19 cellular contexts compared by ENCODE assay signal in genomic region chr7:158008267-158008666, GRCh38.
DNase-seq lines count a peak whose midpoint lies in the region; FAIRE-seq and TF ChIP-seq lines count a peak whose summit lies in the region.
"Had no signal": no experiment of that assay in that cellular context is flagged by ENCODE, and none has a peak within 500 bp of the region (broad histone marks: within the 10 kb centered on the region; RNA-seq: fewer than 3 reads in every experiment).

No MANE protein-coding gene starts in this region.

- H3K4me3 Mint-ChIP-seq in activated naive CD4-positive, alpha-beta T cell treated with anti-CD3 and anti-CD28 coated beads for 36 hours = no peak overlapping the region
- H3K4me3 Mint-ChIP-seq: CD14-positive monocyte; CD8-positive, alpha-beta T cell had no signal

- H3K56ac ChIP-seq in H1 (replicated peaks; ENCODE audit: insufficient read length, low read depth, low read length) = no peak overlapping the region

- 61% methylated on average over 12 of the region's 12 CpGs; no CpG with 5 or more reads in 1 of the 2 experiments for WGBS in H1 (ENCODE audit: extremely low coverage in 1 of 2, insufficient coverage in 1 of 2, insufficient read length in 1 of 2, insufficient replicate concordance in 2 of 2, low coverage in 1 of 2, low lambda C conversion rate in 2 of 2, missing lambda C conversion rate in 1 of 2), 2 experiments
- WGBS in spleen, 5 donors = 79 to 90% (median 87%) methylated on average over 12 of the region's 12 CpGs

- H3K79me2 ChIP-seq in H1 (ENCODE audit: control insufficient read depth in 1 of 2, insufficient read depth in 2 of 2, low read length in 2 of 2) = no peaks in the 10 kb centered on the region

- no peaks in the 10 kb centered on the region for H3K36me3 ChIP-seq in H1 (ENCODE audit: control insufficient read depth in 2 of 4, insufficient read depth in 4 of 4, low read length in 3 of 4)
- H3K36me3 ChIP-seq in spleen = no peaks in the 10 kb centered on the region
- H3K36me3 ChIP-seq in BE2C = no peaks in the 10 kb centered on the region
- H3K36me3 ChIP-seq: HAP-1 had no signal

- H3K27me3 ChIP-seq in H1 (replicated peaks in 1 of 4; ENCODE audit: control insufficient read depth in 3 of 4, extremely low read depth in 1 of 4, insufficient read depth in 3 of 4, low read length in 3 of 4) = no peaks in the 10 kb centered on the region; a peak in 1 of 7 replicates
- H3K27me3 ChIP-seq in spleen (replicated peaks in 1 of 7) = peaks cover 0 to 7% (median 0%) of the 10 kb centered on the region in 7 donors
- peaks cover 0 to 30% (median 0%) of the 10 kb centered on the region in 45 donors for H3K27me3 ChIP-seq in dorsolateral prefrontal cortex
- H3K27me3 ChIP-seq in BE2C = no peaks in the 10 kb centered on the region

- H4K8ac ChIP-seq in H1 (ENCODE audit: extremely low read depth, insufficient read depth, low read length) = no peak overlapping the region

- H3K23ac ChIP-seq in H1 (ENCODE audit: insufficient read length) = no peak overlapping the region

- peaks cover 7% of the 10 kb centered on the region; the same call in 1 of the 2 replicates for H3K23me2 ChIP-seq in H1 (ENCODE audit: low read depth, low read length)

- peaks cover 11% of the 10 kb centered on the region for H3K4me1 Mint-ChIP-seq in activated naive CD4-positive, alpha-beta T cell treated with anti-CD3 and anti-CD28 coated beads for 36 hours (ENCODE audit: low read depth)
- H3K4me1 Mint-ChIP-seq: CD14-positive monocyte had no signal

- no peaks in the 10 kb centered on the region for H4K20me1 ChIP-seq in H1 (replicated peaks in 1 of 2; ENCODE audit: control insufficient read depth in 1 of 2, insufficient read depth in 2 of 2, low read length in 2 of 2)

- H2BK15ac ChIP-seq in H1 (ENCODE audit: low read length) = no peak overlapping the region

- no peak overlapping the region; the same call in 1 of the 2 replicates for H2BK20ac ChIP-seq in H1 (ENCODE audit: low read length)

- no peak overlapping the region for H3K27ac Mint-ChIP-seq in activated naive CD4-positive, alpha-beta T cell treated with anti-CD3 and anti-CD28 coated beads for 36 hours
- H3K27ac Mint-ChIP-seq: CD8-positive, alpha-beta T cell had no signal

- H3K18ac ChIP-seq in H1 (ENCODE audit: extremely low read depth, low read length) = peak overlapping the region; percentile 38; the same call in 1 of the 2 replicates

- no peak overlapping the region; the same call in 1 of the 2 replicates for H2BK5ac ChIP-seq in H1 (ENCODE audit: low read depth, low read length)

- no peak overlapping the region for H3K4ac ChIP-seq in H1 (replicated peaks; ENCODE audit: insufficient read length, low read depth, low read length)

- intact Hi-C loops in spleen (cut with DNase I; ENCODE audit: low total_unique reads) (no loop called here), dorsolateral prefrontal cortex (cut with DNase I) (no loop called here)
- intact Hi-C loops in activated naive CD4-positive, alpha-beta T cell treated with anti-CD3 and anti-CD28 coated beads for 36 hours (cut with micrococcal nuclease) = no loop called here

- H2BK120ac ChIP-seq in H1 (replicated peaks; ENCODE audit: low read depth, low read length) = no peak overlapping the region

- H3K9me3 ChIP-seq in H1 (ENCODE audit: insufficient read depth in 2 of 2, low read depth in 1 of 2, low read length in 1 of 2) (no peaks in the 10 kb centered on the region), spleen (no peaks in the 10 kb centered on the region), BE2C (no peaks in the 10 kb centered on the region)
- H3K9me3 ChIP-seq: A549, HAP-1 had no signal

- H4K91ac ChIP-seq in H1 (replicated peaks; ENCODE audit: insufficient read length, low read length) = peak overlapping the region; percentile 98

- CTCF ChIA-PET in H1 (lab: Charles Lee; ENCODE audit: partially characterized antibody) = no interaction called here
- CTCF ChIA-PET in activated naive CD4-positive, alpha-beta T cell treated with anti-CD3 and anti-CD28 coated beads for 36 hours (lab: Charles Lee) = no interaction called here

- no peaks in the 10 kb centered on the region for H3K9me3 Mint-ChIP-seq in activated naive CD4-positive, alpha-beta T cell treated with anti-CD3 and anti-CD28 coated beads for 36 hours
- H3K9me3 Mint-ChIP-seq: CD8-positive, alpha-beta T cell had no signal

- no peak for TF ChIP-seq RAD21 in H1 (IDR thresholded peaks at IDR 0.05 in 1 of 2, conservative IDR thresholded peaks at IDR 0.05 in 1 of 2; ENCODE audit: low read depth in 2 of 2, low read length in 2 of 2)

- H2AK5ac ChIP-seq in H1 (ENCODE audit: low read depth, low read length) = peak overlapping the region; percentile 100

- no peaks in the 10 kb centered on the region for H3K27me3 Mint-ChIP-seq in activated naive CD4-positive, alpha-beta T cell treated with anti-CD3 and anti-CD28 coated beads for 36 hours (ENCODE audit: low read depth)

- POLR2A ChIA-PET in H1 (lab: Charles Lee; ENCODE audit: partially characterized antibody) = interaction anchor here (0.8 kb wide), 1 partner anchor 19 kb away, joined by 3 read pairs; no protein-coding TSS in a partner anchor

- DNase-seq in NCI-H146 treated with DMSO at 0.1 percent for 48 hours (lab: John Stamatoyannopoulos, UW; ENCODE audit: unreplicated experiment) (peak; percentile 37), NCI-H748 (lab: John Stamatoyannopoulos, UW; ENCODE audit: unreplicated experiment) (peak; percentile 74), H1 (ENCODE audit: low read depth in 1 of 2, low spot score in 2 of 2) (no peak), spleen (peak; percentile 61), dorsolateral prefrontal cortex (no peak), BE2C (no peak)
- no peak for DNase-seq in activated naive CD4-positive, alpha-beta T cell treated with anti-CD3 and anti-CD28 coated beads for 36 hours
- DNase-seq: CD8-positive, alpha-beta T cell; COR-L47; DMS153; DND-41; GDM1; GOT3 had no signal

- FAIRE-seq in H1 (lab: Jason Lieb, UNC) = no peak
- FAIRE-seq: A549, D721Med, GM12892, GM19239 had no signal

- TF ChIP-seq EP300 in H1 (IDR thresholded peaks at IDR 0.05; ENCODE audit: borderline replicate concordance in 1 of 2, low read depth in 2 of 2, low read length in 2 of 2) = no peak

- no peak overlapping the region for H3K27ac ChIP-seq in H1 (ENCODE audit: low read depth, low read length)
- no peak overlapping the region for H3K27ac ChIP-seq in spleen
- no peak overlapping the region for H3K27ac ChIP-seq in dorsolateral prefrontal cortex
- H3K27ac ChIP-seq: A549 had no signal

- peak overlapping the region in 1 of 2 experiments; percentile 46; a peak in 1 of 4 replicates for H3K4me2 ChIP-seq in H1 (ENCODE audit: insufficient read depth in 1 of 2, low read depth in 2 of 2, low read length in 2 of 2)
- H3K4me2 ChIP-seq: A549 had no signal

- TF ChIP-seq POLR2A in H1 (IDR thresholded peaks at IDR 0.05; ENCODE audit: control extremely low read depth in 1 of 2, low read depth in 2 of 2, low read length in 2 of 2) = no peak
- TF ChIP-seq POLR2A in spleen (IDR thresholded peaks at IDR 0.05) = no peak

- peak overlapping the region; percentile 98; the same call in 1 of the 2 replicates for H2BK12ac ChIP-seq in H1 (ENCODE audit: low read depth, low read length)

- no peak overlapping the region for H2AFZ ChIP-seq in H1 (ENCODE audit: low read length)

- no peak overlapping the region for H3K9ac ChIP-seq in H1 (replicated peaks in 1 of 4; ENCODE audit: extremely low read depth in 1 of 4, low read depth in 3 of 4, low read length in 3 of 4)

- TF ChIP-seq CTCF in H1 (IDR thresholded peaks at IDR 0.05; ENCODE audit: control extremely low read depth in 1 of 3, insufficient read depth in 1 of 3, low read depth in 1 of 3, low read length in 3 of 3) (no peak), spleen (IDR thresholded peaks at IDR 0.05 in 8 of 11, conservative IDR thresholded peaks at IDR 0.05 in 3 of 11) (no peak), dorsolateral prefrontal cortex (IDR thresholded peaks at IDR 0.05 in 54 of 56, conservative IDR thresholded peaks at IDR 0.05 in 2 of 56; ENCODE audit: low read depth in 1 of 56, partially characterized antibody in 56 of 56) (no peak), BE2C (IDR thresholded peaks at IDR 0.05; ENCODE audit: low read depth, low read length) (no peak)

- no peaks in the 10 kb centered on the region for H3K79me1 ChIP-seq in H1 (ENCODE audit: low read depth, low read length)

- no peak overlapping the region for H4K5ac ChIP-seq in H1 (ENCODE audit: insufficient read length, low read depth, low read length)

- no peak overlapping the region for H3K4me3 ChIP-seq in H1 (ENCODE audit: extremely low read depth in 1 of 4, insufficient read depth in 2 of 4, low read depth in 3 of 4, low read length in 4 of 4)
- no peak overlapping the region for H3K4me3 ChIP-seq in spleen
- H3K4me3 ChIP-seq in dorsolateral prefrontal cortex = no peak overlapping the region
- no peak overlapping the region for H3K4me3 ChIP-seq in BE2C (ENCODE audit: low read depth, low read length)
- H3K4me3 ChIP-seq: A549, HAP-1 had no signal

- H3K4me1 ChIP-seq in H1 (replicated peaks in 1 of 4; ENCODE audit: control insufficient read depth in 3 of 4, insufficient read depth in 4 of 4, low read length in 3 of 4) (peaks cover 10 to 38% (median 23%) of the 10 kb centered on the region in 4 experiments), spleen (peaks cover 0 to 6% (median 0%) of the 10 kb centered on the region in 6 donors), BE2C (no peaks in the 10 kb centered on the region)
- H3K4me1 ChIP-seq: A549, HAP-1 had no signal

- no peaks in the 10 kb centered on the region for H3K36me3 Mint-ChIP-seq in activated naive CD4-positive, alpha-beta T cell treated with anti-CD3 and anti-CD28 coated beads for 36 hours (ENCODE audit: low read depth)
- H3K36me3 Mint-ChIP-seq: CD14-positive monocyte; CD8-positive, alpha-beta T cell had no signal

- H3K14ac ChIP-seq in H1 (ENCODE audit: insufficient read length) = no peak overlapping the region

TF ChIP-seq in H1, 55 proteins besides CTCF, POLR2A, EP300 and RAD21:
- TF ChIP-seq ATF3 (IDR thresholded peaks at IDR 0.05; ENCODE audit: insufficient read depth, low read depth, low read length) (no peak), CBX8 (IDR thresholded peaks at IDR 0.05; ENCODE audit: borderline replicate concordance, low read depth, low read length) (no peak), KDM4A (IDR thresholded peaks at IDR 0.05; ENCODE audit: low read depth, low read length, severe bottlenecking) (no peak), ZNF274 (IDR thresholded peaks at IDR 0.05; ENCODE audit: borderline replicate concordance, extremely low read depth, low read length) (no peak)

Comparison
In these comparisons a context has a peak if more than half of its experiments do, and no peak if none do; other contexts are left out.
1. DNase-seq: peak in NCI-H146 treated with DMSO at 0.1 percent for 48 hours (single experiment), NCI-H748 (single experiment) and spleen (single experiment); none in H1 (0 of 2), activated naive CD4-positive, alpha-beta T cell treated with anti-CD3 and anti-CD28 coated beads for 36 hours (single experiment), dorsolateral prefrontal cortex (0 of 10) and BE2C (single experiment).